ENCODE assay signal across 8 cellular contexts in genomic region chr19:18635831-18636182, GRCh38. TPM values are rescaled to one million over a fixed set of nuclear protein-coding genes. Genes with fewer than 3 reads are reported as not detected.
DNase-seq lines count a peak whose midpoint lies in the region; ATAC-seq and TF ChIP-seq lines count a peak whose summit lies in the region.
"Had no signal": no experiment of that assay in that cellular context is flagged by ENCODE, and none has a peak within 500 bp of the region (broad histone marks: within the 10 kb centered on the region; RNA-seq: fewer than 3 reads in every experiment).

No MANE protein-coding gene starts in this region.

- H3K4me2 ChIP-seq in PC-9 = peak overlapping the region; percentile 52

- no peaks in the 10 kb centered on the region for H3K9me2 ChIP-seq in PC-9 (ENCODE audit: insufficient read depth)

- peaks cover 21% of the 10 kb centered on the region for H3F3A ChIP-seq in PC-9 (ENCODE audit: insufficient read depth, low read depth)

- H4K20me1 ChIP-seq in PC-9 (ENCODE audit: insufficient read depth) = peaks cover under 1% of the 10 kb centered on the region; the same call in 1 of the 2 replicates

- H3K4me3 ChIP-seq in PC-9 (no peak overlapping the region), lower lobe of right lung (peak overlapping the region; percentile 78)

- intact Hi-C loops in PC-9 (cut with micrococcal nuclease; ENCODE audit: unreplicated experiment) = loop anchor here (2.0 kb wide), 1 partner anchor 43 kb away; no protein-coding TSS in a partner anchor
- intact Hi-C loops in lower lobe of right lung (cut with DNase I) = no loop called here

- ATAC-seq in lower lobe of right lung = no peak
- no peak for ATAC-seq in GM21423 (IDR thresholded peaks at IDR 0.05; ENCODE audit: unreplicated experiment)

- CTCF ChIA-PET in PC-9 (lab: Charles Lee) = no interaction called here

- no peaks in the 10 kb centered on the region for H3K36me3 ChIP-seq in PC-9 (ENCODE audit: low read depth)
- H3K36me3 ChIP-seq in lower lobe of right lung = peaks cover 3% of the 10 kb centered on the region

- H3K27me3 ChIP-seq in PC-9 (ENCODE audit: insufficient read depth, low read depth) (no peaks in the 10 kb centered on the region), lower lobe of right lung (ENCODE audit: low read depth) (no peaks in the 10 kb centered on the region)

- TF ChIP-seq CTCF in C4-2B (conservative IDR thresholded peaks at IDR 0.05) = no peak
- TF ChIP-seq CTCF in PC-9 (conservative IDR thresholded peaks at IDR 0.05) = no peak
- TF ChIP-seq CTCF in lower lobe of right lung (IDR thresholded peaks at IDR 0.05) = no peak

- POLR2A ChIA-PET in PC-9 (lab: Charles Lee; ENCODE audit: unreplicated experiment) = no interaction called here

- H3K4me1 ChIP-seq in PC-9 (replicated peaks; ENCODE audit: insufficient read depth) = peaks cover 18% of the 10 kb centered on the region
- peaks cover 20% of the 10 kb centered on the region for H3K4me1 ChIP-seq in lower lobe of right lung

- no peak overlapping the region for H2AFZ ChIP-seq in PC-9

- no peak for DNase-seq in PC-9
- DNase-seq in lower lobe of right lung = no peak
- DNase-seq in activated gamma-delta T cell treated with Interleukin-2 at 50 U/mL for 16 hours = no peak
- no peak for DNase-seq in KBM-7

- peaks cover 32% of the 10 kb centered on the region for H3K79me2 ChIP-seq in PC-9 (ENCODE audit: low read depth)

- H3K9me3 ChIP-seq in PC-9 (ENCODE audit: insufficient read depth, low read depth) = no peaks in the 10 kb centered on the region
- H3K9me3 ChIP-seq in lower lobe of right lung = no peaks in the 10 kb centered on the region

- BruUV-seq in PC-9 (replicated peaks; lab: Mats Ljungman, UMichigan) = no TSS peak

- H3K27ac ChIP-seq in C4-2B = peak overlapping the region; percentile 22; the same call in 1 of the 2 replicates
- no peak overlapping the region for H3K27ac ChIP-seq in PC-9
- H3K27ac ChIP-seq in lower lobe of right lung = no peak overlapping the region

- in situ Hi-C loops in KBM-7 (cut with MboI; ENCODE audit: low pct_unique_long_range_greater_than_20kb, low sequenced_read_pairs) = no loop called here

RNA-seq across cellular contexts. Expression of gene KLHL26, which starts 1.0 kb away (rescaled TPM):
- total RNA-seq in PC-9 (2021) (11.8 and 12.5 TPM in 2 replicates), lower lobe of right lung (14.5 TPM)

RNA-seq across cellular contexts. Expression of gene TMEM59L, which starts 23.1 kb away (rescaled TPM):
- total RNA-seq in PC-9 (2021) = 0.65 and 2.5 TPM in 2 replicates
- 1.1 TPM for total RNA-seq in lower lobe of right lung
- total RNA-seq: activated CD8-positive, alpha-beta memory T cell treated with anti-CD3 and anti-CD28 coated beads for 36 hours had no signal

RNA-seq across cellular contexts. Expression of gene CRLF1, which starts 29.2 kb away (rescaled TPM):
- total RNA-seq in PC-9 (2021) (0.46 and 2.8 TPM in 2 replicates), lower lobe of right lung (19.9 TPM)
- total RNA-seq: endothelial cell of umbilical vein had no signal

RNA-seq across cellular contexts. Expression of gene REX1BD, which starts 47.2 kb away (rescaled TPM):
- 44.8 and 64.3 TPM in 2 replicates for total RNA-seq in PC-9 (2021)
- total RNA-seq in lower lobe of right lung = 60.4 TPM

RNA-seq across cellular contexts. Expression of gene CRTC1, which starts 47.7 kb away (rescaled TPM):
- total RNA-seq in PC-9 (2021) (13.3 and 16.6 TPM in 2 replicates), lower lobe of right lung (16.2 TPM)
